18 cellular contexts compared by ENCODE assay signal in the genomic region with DNA sequence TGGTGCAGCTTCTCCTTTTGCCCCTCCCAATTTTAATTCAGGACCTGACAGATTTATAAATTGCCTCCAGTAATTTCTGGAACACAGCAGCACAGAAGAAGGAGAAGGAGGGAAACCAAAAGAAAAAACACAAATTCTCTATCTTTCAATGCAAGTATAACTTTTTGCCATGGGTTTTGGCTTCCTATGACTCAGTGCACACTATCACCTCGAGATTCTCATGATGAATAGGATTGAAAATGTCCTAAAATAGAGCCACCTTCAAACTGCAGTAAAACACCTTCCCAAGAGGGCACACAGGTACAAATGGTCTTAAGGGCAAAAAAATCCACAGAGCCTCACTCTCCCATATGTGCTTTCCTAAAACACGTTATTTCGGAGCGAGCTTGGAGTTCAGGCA.
"Had no signal": no experiment of that assay in that cellular context is flagged by ENCODE, and none has a peak within 500 bp of the region (broad histone marks: within the 10 kb centered on the region; RNA-seq: fewer than 3 reads in every experiment).

No MANE protein-coding gene starts in this region.

- H3K36me3 ChIP-seq: heart right ventricle, prostate gland, tibial artery had no signal

- H3K9me3 Mint-ChIP-seq: activated naive CD8-positive, alpha-beta T cell treated with anti-CD3 and anti-CD28 coated beads, Interleukin-2, amount 10 ng/mL, durations not matched to agents 7 days and 5 days; natural killer cell; WTC11 had no signal

- H3K9me3 ChIP-seq: heart right ventricle, prostate gland, tibial artery had no signal

- H3K4me3 ChIP-seq: heart right ventricle, prostate gland, tibial artery had no signal

- H3K27me3 ChIP-seq: heart right ventricle, tibial artery had no signal

- H3K36me3 Mint-ChIP-seq: activated naive CD8-positive, alpha-beta T cell treated with anti-CD3 and anti-CD28 coated beads, Interleukin-2, amount 10 ng/mL, durations not matched to agents 7 days and 5 days; natural killer cell; WTC11 had no signal

- H3K27me3 Mint-ChIP-seq: activated naive CD8-positive, alpha-beta T cell treated with anti-CD3 and anti-CD28 coated beads, Interleukin-2, amount 10 ng/mL, durations not matched to agents 7 days and 5 days had no signal

- DNase-seq: activated CD4-positive, alpha-beta T cell treated with anti-CD3 and anti-CD28 coated beads for 48 hours; activated CD8-positive, alpha-beta T cell treated with anti-CD3 and anti-CD28 coated beads, Interleukin-2, amount 10 ng/mL, durations not matched to agents 7 days and 5 days; activated gamma-delta T cell; activated naive CD8-positive, alpha-beta T cell treated with anti-CD3 and anti-CD28 coated beads, Interleukin-2, amount 10 ng/mL, durations not matched to agents 7 days and 5 days; cortex of kidney; heart right ventricle; islet precursor cell; left cardiac atrium; midbrain; natural killer cell; stimulated activated CD4-positive, alpha-beta T cell treated with anti-CD3 and anti-CD28 coated beads, Interleukin-2, amount 100 ng/mL, for 48 hours; stimulated activated CD8-positive, alpha-beta memory T cell treated with anti-CD3 and anti-CD28 coated beads, Interleukin-4, amount 100 ng/mL, for 48 hours; stimulated activated naive CD4-positive, alpha-beta T cell; T-helper 9 cell; tibial artery had no signal

- H3K27ac Mint-ChIP-seq: activated CD8-positive, alpha-beta T cell treated with anti-CD3 and anti-CD28 coated beads, Interleukin-2, amount 10 ng/mL, durations not matched to agents 7 days and 5 days; activated naive CD8-positive, alpha-beta T cell treated with anti-CD3 and anti-CD28 coated beads, Interleukin-2, amount 10 ng/mL, durations not matched to agents 7 days and 5 days; natural killer cell; WTC11 had no signal

- H3K4me3 Mint-ChIP-seq: activated CD8-positive, alpha-beta T cell treated with anti-CD3 and anti-CD28 coated beads, Interleukin-2, amount 10 ng/mL, durations not matched to agents 7 days and 5 days; activated naive CD8-positive, alpha-beta T cell treated with anti-CD3 and anti-CD28 coated beads, Interleukin-2, amount 10 ng/mL, durations not matched to agents 7 days and 5 days; natural killer cell; WTC11 had no signal

- ATAC-seq: activated CD8-positive, alpha-beta T cell treated with anti-CD3 and anti-CD28 coated beads, Interleukin-2, amount 10 ng/mL, durations not matched to agents 7 days and 5 days; heart right ventricle; left cardiac atrium; natural killer cell; WTC11 had no signal

- H3K27ac ChIP-seq: epithelial cell of prostate, heart right ventricle, prostate gland, tibial artery had no signal

- H3K4me1 ChIP-seq: prostate gland had no signal
